28 cellular contexts compared by ENCODE assay signal in genomic region chr3:39478226-39478625, GRCh38. TPM values are rescaled to one million over a fixed set of nuclear protein-coding genes. Genes with fewer than 3 reads are reported as not detected.
"Had no signal": no experiment of that assay in that cellular context is flagged by ENCODE, and none has a peak within 500 bp of the region (broad histone marks: within the 10 kb centered on the region; RNA-seq: fewer than 3 reads in every experiment).

No MANE protein-coding gene starts in this region.

- H3K4me1 ChIP-seq: ascending aorta had no signal

- H3K36me3 ChIP-seq: ascending aorta had no signal

- H3K4me3 ChIP-seq: ascending aorta had no signal

- DNase-seq: activated CD4-positive, alpha-beta memory T cell treated with anti-CD3 and anti-CD28 coated beads, Interleukin-2, amount 10 ng/mL, durations not matched to agents 7 days and 5 days; activated CD4-positive, alpha-beta T cell treated with anti-CD3 and anti-CD28 coated beads for 1 hour; activated CD4-positive, alpha-beta T cell treated with anti-CD3 and anti-CD28 coated beads for 36 hours; activated CD4-positive, alpha-beta T cell treated with anti-CD3 and anti-CD28 coated beads for 48 hours; activated CD4-positive, alpha-beta T cell treated with anti-CD3 and anti-CD28 coated beads, Interleukin-2, amount 10 ng/mL, durations not matched to agents 7 days and 5 days; activated CD4-positive, alpha-beta T cell treated with anti-CD3 and anti-CD28 coated beads, Interleukin-2, amount 50 U/mL, for 48 hours; activated CD4-positive, CD25-positive, alpha-beta regulatory T cell; activated CD8-positive, alpha-beta memory T cell treated with anti-CD3 and anti-CD28 coated beads for 24 hours; activated CD8-positive, alpha-beta memory T cell treated with anti-CD3 and anti-CD28 coated beads, Interleukin-2, amount 10 ng/mL, durations not matched to agents 7 days and 5 days; activated CD8-positive, alpha-beta memory T cell treated with anti-CD3 and anti-CD28 coated beads, Interleukin-2, amount 50 U/mL, for 48 hours; activated CD8-positive, alpha-beta T cell treated with anti-CD3 and anti-CD28 coated beads, Interleukin-2, amount 10 ng/mL, durations not matched to agents 7 days and 5 days; activated effector memory CD4-positive, alpha-beta T cell treated with Interleukin-2 at 50 U/mL for 16 hours; activated gamma-delta T cell; activated naive CD4-positive, alpha-beta T cell treated with anti-CD3 and anti-CD28 coated beads, Interleukin-2, amount 10 ng/mL, durations not matched to agents 7 days and 5 days; activated naive CD4-positive, alpha-beta T cell treated with Interleukin-2 at 50 U/mL for 16 hours; activated naive CD8-positive, alpha-beta T cell treated with anti-CD3 and anti-CD28 coated beads, Interleukin-2, amount 10 ng/mL, durations not matched to agents 7 days and 5 days; activated naive CD8-positive, alpha-beta T cell treated with anti-CD3 and anti-CD28 coated beads, Interleukin-2, amount 50 U/mL, for 24 hours; activated T-cell treated with anti-CD3 and anti-CD28 coated beads, Interleukin-2, amount 50 U/mL, for 24 hours; activated T-cell treated with anti-CD3 and anti-CD28 coated beads, Interleukin-2, amount 50 U/mL, for 48 hours; amygdala; anterior cingulate cortex; SW 1271; T-helper 1 cell; T-helper 2 cell; T-helper 9 cell had no signal

- H3K27ac ChIP-seq: ascending aorta, VCaP had no signal

- H3K27me3 ChIP-seq: ascending aorta had no signal

RNA-seq across cellular contexts. Expression of gene MOBP, which starts 10.7 kb away (rescaled TPM):
- total RNA-seq: activated CD4-positive, alpha-beta memory T cell treated with anti-CD3 and anti-CD28 coated beads, Interleukin-2, amount 10 ng/mL, durations not matched to agents 7 days and 5 days; activated CD4-positive, alpha-beta T cell treated with anti-CD3 and anti-CD28 coated beads for 36 hours; activated CD4-positive, alpha-beta T cell treated with anti-CD3 and anti-CD28 coated beads, Interleukin-2, amount 10 ng/mL, durations not matched to agents 7 days and 5 days; activated CD8-positive, alpha-beta memory T cell treated with anti-CD3 and anti-CD28 coated beads, Interleukin-2, amount 10 ng/mL, durations not matched to agents 7 days and 5 days; activated CD8-positive, alpha-beta T cell treated with anti-CD3 and anti-CD28 coated beads, Interleukin-2, amount 10 ng/mL, durations not matched to agents 7 days and 5 days; activated naive CD8-positive, alpha-beta T cell treated with anti-CD3 and anti-CD28 coated beads, Interleukin-2, amount 10 ng/mL, durations not matched to agents 7 days and 5 days; activated T-helper 2 cell treated with anti-CD3 and anti-CD28 coated beads, Interferon-gamma antibody, Interleukin-2, Interleukin-4, amounts not matched to agents 10 μg/mL and 5 μg/mL and 100 μg/mL, durations not matched to agents 14 hours and 24 hours and 36 hours; ascending aorta had no signal
